ENCODE assay signal across 11 cellular contexts in genomic region chr3:101861212-101861977, GRCh38. TPM values are rescaled to one million over a fixed set of nuclear protein-coding genes. Genes with fewer than 3 reads are reported as not detected.
DNase-seq lines count a peak whose midpoint lies in the region; ATAC-seq, FAIRE-seq and TF ChIP-seq lines count a peak whose summit lies in the region.
"Had no signal": no experiment of that assay in that cellular context is flagged by ENCODE, and none has a peak within 500 bp of the region (broad histone marks: within the 10 kb centered on the region; RNA-seq: fewer than 3 reads in every experiment).

No MANE protein-coding gene starts in this region.

- no peak overlapping the region for H2AFZ ChIP-seq in GM12878 (ENCODE audit: control insufficient read depth, low read depth, low read length)

- DNase-seq in CD4-positive, alpha-beta memory T cell: no peak
- DNase-seq in GM12878 (ENCODE audit: low read depth, low spot score) (no peak), SIG-M5 treated with dmso at 0.1 percent for 504 hours (lab: John Stamatoyannopoulos, UW; ENCODE audit: unreplicated experiment) (no peak), upper lobe of right lung (no peak), retina (no peak), NCI-H2081 treated with DMSO at 0.1 percent for 48 hours (lab: John Stamatoyannopoulos, UW) (no peak)
- DNase-seq: activated CD4-positive, alpha-beta T cell treated with anti-CD3 and anti-CD28 coated beads, Interleukin-2, amount 50 U/mL, for 48 hours; KG1 had no signal

- no peak for FAIRE-seq in GM12878 (lab: Jason Lieb, UNC)

- no peak for TF ChIP-seq CTCF in GM12878 (IDR thresholded peaks at IDR 0.05 in 2 of 3, conservative IDR thresholded peaks at IDR 0.05 in 1 of 3; ENCODE audit: control insufficient read depth in 2 of 3, extremely low read depth in 1 of 3, insufficient read depth in 1 of 3, low read depth in 3 of 3, low read length in 3 of 3)
- TF ChIP-seq CTCF in upper lobe of right lung (IDR thresholded peaks at IDR 0.05): no peak

- no peaks in the 10 kb centered on the region for H4K20me1 ChIP-seq in GM12878 (ENCODE audit: control insufficient read depth, insufficient read depth)

- 42% methylated on average over 5 of the region's 5 CpGs for WGBS in GM12878 (ENCODE audit: insufficient coverage, insufficient replicate concordance, low lambda C conversion rate, missing lambda C conversion rate)

- H3K4me2 ChIP-seq in GM12878 (ENCODE audit: control insufficient read depth, insufficient read depth): no peak overlapping the region

- intact Hi-C loops in CD4-positive, alpha-beta memory T cell (cut with micrococcal nuclease): no loop called here
- intact Hi-C loops in GM12878 (cut with micrococcal nuclease; ENCODE audit: unreplicated experiment): no loop called here
- intact Hi-C loops in upper lobe of right lung (cut with DNase I): no loop called here

- peaks cover 45% of the 10 kb centered on the region for H3K36me3 ChIP-seq in CD4-positive, alpha-beta memory T cell (ENCODE audit: insufficient read depth, low read length)
- H3K36me3 ChIP-seq in GM12878 (ENCODE audit: control insufficient read depth in 2 of 2, insufficient read depth in 2 of 2, low read length in 1 of 2) (peaks cover 11 to 33% of the 10 kb centered on the region in 2 experiments), upper lobe of right lung (peaks cover 51% of the 10 kb centered on the region)

- RAD21 ChIA-PET in GM12878 (lab: Charles Lee; ENCODE audit: unreplicated experiment): interaction anchor here (0.6 to 2.1 kb wide), 7 partner anchors 9 to 115 kb away, joined by 3 to 12 read pairs (median 5); no protein-coding TSS in a partner anchor

- no peaks in the 10 kb centered on the region for H3K27me3 ChIP-seq in CD4-positive, alpha-beta memory T cell (ENCODE audit: insufficient read depth, low read length)
- no peaks in the 10 kb centered on the region for H3K27me3 ChIP-seq in GM12878 (replicated peaks in 1 of 2; ENCODE audit: control insufficient read depth in 2 of 2, insufficient read depth in 2 of 2, low read length in 1 of 2)
- H3K27me3 ChIP-seq in upper lobe of right lung: no peaks in the 10 kb centered on the region

- H3K4me3 Mint-ChIP-seq in CD4-positive, alpha-beta memory T cell: no peak overlapping the region

- H3K27me3 Mint-ChIP-seq in CD4-positive, alpha-beta memory T cell: no peaks in the 10 kb centered on the region

- POLR2A ChIA-PET in CD4-positive, alpha-beta memory T cell (lab: Charles Lee; ENCODE audit: partially characterized antibody): interaction anchor here (1.2 kb wide), 1 partner anchor 10 kb away, joined by 4 read pairs; no protein-coding TSS in a partner anchor
- POLR2A ChIA-PET in GM12878 (lab: Charles Lee): interaction anchor here (1.0 kb wide), 1 partner anchor 12 kb away, joined by 5 read pairs; the partner anchor contains the start of gene NFKBIZ

- H3K9ac ChIP-seq in GM12878 (ENCODE audit: control insufficient read depth, insufficient read depth, low read length): no peak overlapping the region

- peaks cover 9 to 19% (median 15%) of the 10 kb centered on the region in 4 donors for H3K4me1 Mint-ChIP-seq in CD4-positive, alpha-beta memory T cell

- peaks cover 45 to 55% of the 10 kb centered on the region in 2 donors for H3K36me3 Mint-ChIP-seq in CD4-positive, alpha-beta memory T cell

- peaks cover 7% of the 10 kb centered on the region for H3K79me2 ChIP-seq in GM12878 (ENCODE audit: control insufficient read depth, insufficient read depth, low read length)

- in situ Hi-C loops in GM12878 (cut with MboI): no loop called here

- no peaks in the 10 kb centered on the region for H3K9me3 ChIP-seq in CD4-positive, alpha-beta memory T cell (ENCODE audit: control insufficient read depth in 1 of 2, low read length in 2 of 2)
- no peaks in the 10 kb centered on the region; the same call in 2 of the 3 replicates for H3K9me3 ChIP-seq in GM12878 (replicated peaks; ENCODE audit: control insufficient read depth, insufficient read depth, low read length)
- H3K9me3 ChIP-seq in upper lobe of right lung: no peaks in the 10 kb centered on the region

- H3K9me3 Mint-ChIP-seq in CD4-positive, alpha-beta memory T cell: no peaks in the 10 kb centered on the region

- no peak overlapping the region for H3K27ac ChIP-seq in CD4-positive, alpha-beta memory T cell (ENCODE audit: low read depth, low read length)
- no peak overlapping the region for H3K27ac ChIP-seq in GM12878 (ENCODE audit: control insufficient read depth, insufficient read depth)
- H3K27ac ChIP-seq in upper lobe of right lung: no peak overlapping the region

- BruUV-seq in GM12878 (replicated peaks; lab: Mats Ljungman, UMichigan): no TSS peak

- H3K4me1 ChIP-seq in CD4-positive, alpha-beta memory T cell (ENCODE audit: insufficient read depth, low read length): peaks cover 15% of the 10 kb centered on the region
- peaks cover 9% of the 10 kb centered on the region for H3K4me1 ChIP-seq in GM12878 (ENCODE audit: control insufficient read depth, insufficient read depth, low read length)
- peaks cover 21% of the 10 kb centered on the region for H3K4me1 ChIP-seq in upper lobe of right lung

- CTCF ChIA-PET in CD4-positive, alpha-beta memory T cell (lab: Charles Lee; ENCODE audit: partially characterized antibody): no interaction called here
- CTCF ChIA-PET in GM12878 (lab: Yijun Ruan, JAX): interaction anchor here (0.7 to 2.2 kb wide), 3 partner anchors 35 to 364 kb away, joined by 4 to 7 read pairs (median 5); no protein-coding TSS in a partner anchor

- TF ChIP-seq RAD21 in GM12878 (IDR thresholded peaks at IDR 0.05; ENCODE audit: insufficient read depth, low read depth, low read length): no peak

- TF ChIP-seq POLR2A in GM12878 (IDR thresholded peaks at IDR 0.05; ENCODE audit: low read depth, low read length): no peak

- no peak overlapping the region for H3K4me3 ChIP-seq in CD4-positive, alpha-beta memory T cell (ENCODE audit: low read length in 2 of 2)
- H3K4me3 ChIP-seq in GM12878 (no peak overlapping the region), upper lobe of right lung (no peak overlapping the region)

- TF ChIP-seq EP300 in GM12878 (IDR thresholded peaks at IDR 0.05; ENCODE audit: borderline replicate concordance in 1 of 2, control insufficient read depth in 1 of 2, low read depth in 2 of 2, low read length in 2 of 2): no peak

- SMC1A ChIA-PET in GM12878 (lab: Charles Lee; ENCODE audit: uncharacterized antibody, unreplicated experiment): interaction anchor here (0.8 to 10.9 kb wide), 9 partner anchors 9 to 364 kb away, joined by 3 to 72 read pairs (median 5); no protein-coding TSS in a partner anchor

- H3K27ac Mint-ChIP-seq in CD4-positive, alpha-beta memory T cell: peak overlapping the region in 6 of 7 donors; percentile 2 to 43 (median 6)

- ATAC-seq in GM19324 (IDR thresholded peaks at IDR 0.05; ENCODE audit: low FRiP score, unreplicated experiment) (peak; percentile 55), HG03520 (IDR thresholded peaks at IDR 0.05; ENCODE audit: unreplicated experiment) (peak; percentile 47), GM12878 (peak; percentile 32), upper lobe of right lung (no peak)
- ATAC-seq: sciatic nerve had no signal

TF ChIP-seq in GM12878, 131 proteins besides CTCF, POLR2A, EP300 and RAD21 (continues in another document):
- no peak for TF ChIP-seq EGR1 (IDR thresholded peaks at IDR 0.05; ENCODE audit: borderline replicate concordance in 1 of 2, low read depth in 2 of 2, low read length in 2 of 2)
- TF ChIP-seq POLR2AphosphoS5 (IDR thresholded peaks at IDR 0.05; ENCODE audit: low read length): peak; percentile 51
- no peak for TF ChIP-seq MEF2B (IDR thresholded peaks at IDR 0.05; ENCODE audit: partially characterized antibody, poor library complexity, severe bottlenecking)
- TF ChIP-seq BMI1 (IDR thresholded peaks at IDR 0.05; ENCODE audit: borderline replicate concordance): peak; percentile 6; the same call in 1 of the 2 replicates
- TF ChIP-seq ATF3 (IDR thresholded peaks at IDR 0.05; ENCODE audit: borderline replicate concordance, extremely low read depth, low read depth, low read length): no peak
- 0 out of 4 replicates have a peak, but pooled peaks of 1 of the 2 experiments have one; percentile 21 for TF ChIP-seq IKZF2 (IDR thresholded peaks at IDR 0.05)
- TF ChIP-seq RAD51 (IDR thresholded peaks at IDR 0.05): no peak

RNA-seq across cellular contexts. Expression of gene NFKBIZ, which starts 12.1 kb away (rescaled TPM):
- total RNA-seq in CD4-positive, alpha-beta memory T cell: 10 to 100 TPM; 75.9 to 79.5 TPM
- polyA plus RNA-seq in CD4-positive, alpha-beta memory T cell: 10 to 100 TPM in 1 of 2 donors, 1 to 10 TPM in 1; 7.3 to 13.2 TPM
- 396 and 457 TPM in 2 replicates for total RNA-seq in GM12878 (2013; cell fraction: nucleolus; rRNA removed)
- total RNA-seq in GM12878 (2014; rRNA removed) (19.0 and 23.6 TPM in 2 replicates), GM12878 (2014; rRNA removed; fragmentation: Illumina TruSeq; extraction: Trizol) (20.1 and 24.3 TPM in 2 replicates), GM12878 (2021) (27.0 and 27.3 TPM in 2 replicates), upper lobe of right lung (87.7 TPM)
- polyA plus RNA-seq in GM12878 (2011; ENCODE audit: low read depth): 15.6 TPM
- polyA plus RNA-seq in GM12878 (2011; rRNA removed) (50.8 and 53.8 TPM in 2 replicates), GM12878 (2014; fragmentation: Illumina TruSeq; extraction: Trizol) (16.5 and 21.7 TPM in 2 replicates), GM12878 (2014; fragmentation: Nextera tagmentation; extraction: Ambion mirVana) (1 to 10 TPM; 6.3 to 8.9 TPM), GM12878 (2014; rRNA removed) (18.2 TPM in 2 replicates), GM12878 (2016; fragmentation: Nextera tagmentation; extraction: Ambion mirVana) (1 to 10 TPM; 7.7 to 8.5 TPM)
- 22.1 and 28.4 TPM in 2 replicates for polyA plus RNA-seq in GM12878 (2011; cell fraction: cytosol; rRNA removed)
- 95.4 and 129 TPM in 2 replicates for polyA plus RNA-seq in GM12878 (2011; cell fraction: nucleus; rRNA removed)
- 19.3 and 20.9 TPM in 2 replicates for polyA plus RNA-seq in GM12878 (2012)
- 114 and 135 TPM in 2 replicates for polyA minus RNA-seq in GM12878 (2011; rRNA and poly(A)+ RNA removed)
- polyA minus RNA-seq in GM12878 (2011; cell fraction: cytosol; rRNA and poly(A)+ RNA removed): 25.4 and 32.1 TPM in 2 replicates
- 165 and 223 TPM in 2 replicates for polyA minus RNA-seq in GM12878 (2011; cell fraction: nucleus; rRNA and poly(A)+ RNA removed)
